8 cellular contexts compared by ENCODE assay signal in genomic region chr13:20118268-20119140, GRCh38. TPM values are rescaled to one million over a fixed set of nuclear protein-coding genes. Genes with fewer than 3 reads are reported as not detected.
DNase-seq lines count a peak whose midpoint lies in the region; ATAC-seq, FAIRE-seq and TF ChIP-seq lines count a peak whose summit lies in the region.

No MANE protein-coding gene starts in this region.

- no peaks in the 10 kb centered on the region for H4K20me1 ChIP-seq in smooth muscle cell (ENCODE audit: low read depth)

- no peak for TF ChIP-seq CTCF in Calu3 (IDR thresholded peaks at IDR 0.05; ENCODE audit: unreplicated experiment)
- TF ChIP-seq CTCF in body of pancreas (IDR thresholded peaks at IDR 0.05): no peak
- TF ChIP-seq CTCF in smooth muscle cell (IDR thresholded peaks at IDR 0.05; ENCODE audit: borderline replicate concordance, insufficient read depth, poor library complexity, severe bottlenecking): peak; percentile 26

- ATAC-seq in body of pancreas: peak; percentile 71

- H3K9me3 ChIP-seq in body of pancreas: no peaks in the 10 kb centered on the region
- no peaks in the 10 kb centered on the region for H3K9me3 ChIP-seq in smooth muscle cell (replicated peaks; ENCODE audit: low read depth)

- H3K4me1 Mint-ChIP-seq in Calu3 (ENCODE audit: low read depth, unreplicated experiment): peaks cover 24% of the 10 kb centered on the region

- H3K27ac Mint-ChIP-seq in Calu3 (ENCODE audit: unreplicated experiment): peak overlapping the region; percentile 98

- no peaks in the 10 kb centered on the region for H3K27me3 Mint-ChIP-seq in Calu3 (ENCODE audit: unreplicated experiment)

- H3K4me3 ChIP-seq in body of pancreas (peak overlapping the region; percentile 43 to 79), smooth muscle cell (peak overlapping the region; percentile 63)

- H3K36me3 ChIP-seq in body of pancreas (replicated peaks in 1 of 2; ENCODE audit: insufficient read depth in 1 of 2, low read depth in 2 of 2): no peaks in the 10 kb centered on the region
- no peaks in the 10 kb centered on the region for H3K36me3 ChIP-seq in smooth muscle cell (ENCODE audit: low read depth)

- TF ChIP-seq POLR2A in H54 (IDR thresholded peaks at IDR 0.05; ENCODE audit: low read depth, low read length) (0 out of 2 replicates have a peak, but pooled peaks have one; percentile 1), body of pancreas (IDR thresholded peaks at IDR 0.05) (no peak)

- intact Hi-C loops in Calu3 (cut with micrococcal nuclease; ENCODE audit: unreplicated experiment): no loop called here
- intact Hi-C loops in body of pancreas (cut with DNase I): no loop called here

- peaks cover 21% of the 10 kb centered on the region for H3K4me1 ChIP-seq in body of pancreas
- H3K4me1 ChIP-seq in smooth muscle cell (ENCODE audit: low read depth): no peaks in the 10 kb centered on the region

- no peaks in the 10 kb centered on the region for H3F3A ChIP-seq in smooth muscle cell (ENCODE audit: low read depth)

- H3K36me3 Mint-ChIP-seq in Calu3 (ENCODE audit: insufficient read depth, unreplicated experiment): peaks cover 35% of the 10 kb centered on the region

- no peaks in the 10 kb centered on the region for H3K9me3 Mint-ChIP-seq in Calu3 (ENCODE audit: low read depth, unreplicated experiment)

- H2AFZ ChIP-seq in smooth muscle cell (ENCODE audit: low read depth): peak overlapping the region; percentile 72

- H3K27ac ChIP-seq in body of pancreas: peak overlapping the region; percentile 86 to 94 (median 93)
- peak overlapping the region; percentile 33 for H3K27ac ChIP-seq in smooth muscle cell (ENCODE audit: low read depth)

- in situ Hi-C loops in SK-MEL-5 (cut with HindIII; ENCODE audit: low pct_unique_long_range_greater_than_20kb, low sequenced_read_pairs): no loop called here

- peak; percentile 30 for DNase-seq in Calu3
- peak; percentile 26 for DNase-seq in H54 (ENCODE audit: insufficient read length, low spot score)
- peak; percentile 41 for DNase-seq in SK-MEL-5 (ENCODE audit: low read depth, low spot score)
- DNase-seq in body of pancreas: peak; percentile 67 to 80 (median 76)
- peak; percentile 63 for DNase-seq in iPS-NIHi11 (ENCODE audit: low spot score)
- DNase-seq in smooth muscle cell (lab: John Stamatoyannopoulos, UW; ENCODE audit: unreplicated experiment): peak; percentile 46
- DNase-seq in pons (ENCODE audit: low spot score): no peak
- DNase-seq in NCI-H345 treated with DMSO at 0.1 percent for 48 hours (lab: John Stamatoyannopoulos, UW; ENCODE audit: unreplicated experiment): no peak

- WGBS in body of pancreas, 2 donors: 2% methylated on average over 7 to 35 of the region's 55 CpGs
- WGBS in smooth muscle cell (ENCODE audit: low lambda C conversion rate): 2% methylated on average over 36 of the region's 55 CpGs

- H3K4me2 ChIP-seq in smooth muscle cell: peak overlapping the region; percentile 92

- CTCF ChIA-PET in Calu3 (lab: Charles Lee): interaction anchor here (0.7 to 2.2 kb wide), 4 partner anchors 9 to 485 kb away, joined by 4 to 11 read pairs (median 6); partner anchors contain the start of gene MPHOSPH8

- H3K79me2 ChIP-seq in smooth muscle cell (ENCODE audit: low read depth): no peaks in the 10 kb centered on the region

- no peak for FAIRE-seq in H54 (lab: Jason Lieb, UNC)

- BruUV-seq in Calu3 (replicated peaks; lab: Mats Ljungman, UMichigan): no TSS peak

- H3K27me3 ChIP-seq in body of pancreas (no peaks in the 10 kb centered on the region), smooth muscle cell (ENCODE audit: low read depth) (no peaks in the 10 kb centered on the region)

- peak overlapping the region; percentile 76 for H3K4me3 Mint-ChIP-seq in Calu3 (ENCODE audit: low read depth, unreplicated experiment)

- peak overlapping the region; percentile 61 for H3K9ac ChIP-seq in smooth muscle cell (ENCODE audit: low read depth)

RNA-seq across cellular contexts. Expression of gene GJA3, which starts 42.3 kb away (rescaled TPM):
- total RNA-seq in Calu3 (2022): 3.9 and 4.3 TPM in 2 replicates
- total RNA-seq in SK-MEL-5 (2014; rRNA removed; shearing (Covaris generic)): 16.0 and 16.2 TPM in 2 replicates
- 10.9 and 14.4 TPM in 2 replicates for polyA plus RNA-seq in SK-MEL-5 (2015; cell fraction: cytosol; rRNA removed)
- 3.8 and 4.5 TPM in 2 replicates for polyA plus RNA-seq in SK-MEL-5 (2015; cell fraction: nucleus; rRNA removed)
- not detected for total RNA-seq in body of pancreas
- total RNA-seq in smooth muscle cell: 1.5 and 4.5 TPM in 2 replicates
- polyA plus RNA-seq in smooth muscle cell: 1.3 and 1.4 TPM in 2 replicates

Comparison
In these comparisons a context has a peak if more than half of its experiments do, and no peak if none do; other contexts are left out.
1. DNase-seq: peak in Calu3 (single experiment), H54 (single experiment), SK-MEL-5 (single experiment), body of pancreas (4 of 4), iPS-NIHi11 (single experiment) and smooth muscle cell (single experiment); none in pons (single experiment) and NCI-H345 treated with DMSO at 0.1 percent for 48 hours (single experiment).